Comparison of ENCODE assay signal across 8 cellular contexts in the genomic region with DNA sequence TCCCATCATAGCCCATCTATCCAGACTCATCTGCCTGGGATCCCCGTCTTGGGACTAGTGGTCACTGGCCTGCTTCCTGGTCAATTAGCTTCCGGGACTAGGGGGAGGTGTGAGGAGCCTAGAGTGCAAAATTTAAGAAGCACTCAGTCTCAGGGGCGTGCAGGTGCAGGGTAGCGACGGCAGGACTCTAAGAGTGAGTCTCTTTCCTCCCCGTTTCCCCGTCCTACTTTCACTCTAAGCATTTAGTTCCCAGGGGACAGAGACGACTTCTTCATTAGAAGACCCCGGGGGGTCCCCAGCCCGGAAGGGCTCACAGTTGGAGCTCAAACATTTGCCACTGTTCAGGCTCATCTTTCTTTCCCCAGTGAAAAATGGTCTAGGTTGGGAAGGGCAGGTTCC. TPM values are rescaled to one million over a fixed set of nuclear protein-coding genes. Genes with fewer than 3 reads are reported as not detected.
A peak's percentile ranks its signal among the peaks of the same experiment; 100 is the strongest.
DNase-seq lines count a peak whose midpoint lies in the region; ATAC-seq and TF ChIP-seq lines count a peak whose summit lies in the region.

No MANE protein-coding gene starts in this region.

- H3K4me3 ChIP-seq in GM12865 (ENCODE audit: low read depth, low read length) (peak overlapping the region; percentile 79), Loucy (ENCODE audit: low read length, poor library complexity, severe bottlenecking) (peak overlapping the region; percentile 92), ectodermal cell (ENCODE audit: insufficient read depth, low read depth, low read length) (peak overlapping the region; percentile 87)

- H3K79me2 ChIP-seq in Loucy (ENCODE audit: insufficient read depth, low read length): peaks cover 43% of the 10 kb centered on the region

- no peaks in the 10 kb centered on the region for H3F3A ChIP-seq in Loucy (ENCODE audit: low read depth)

- 19 to 26% methylated on average over 10 of the region's 10 CpGs for WGBS in ectodermal cell, 2 experiments

- H3K27me3 ChIP-seq in Loucy (ENCODE audit: insufficient read depth, low read length, poor library complexity, severe bottlenecking): no peaks in the 10 kb centered on the region
- H3K27me3 ChIP-seq in ectodermal cell (ENCODE audit: control insufficient read depth, insufficient read depth, low read length, poor library complexity, severe bottlenecking): peaks cover 37% of the 10 kb centered on the region

- peak overlapping the region; percentile 90 for H2AFZ ChIP-seq in Loucy (ENCODE audit: low read length)

- H3K27me3 Mint-ChIP-seq in osteocyte (ENCODE audit: unreplicated experiment): peaks cover 13% of the 10 kb centered on the region

- H3K4me3 Mint-ChIP-seq in osteocyte (ENCODE audit: unreplicated experiment): peak overlapping the region; percentile 99

- no peaks in the 10 kb centered on the region for H3K9me3 ChIP-seq in Loucy (ENCODE audit: insufficient read depth, low read depth, low read length)
- H3K9me3 ChIP-seq in ectodermal cell (ENCODE audit: control insufficient read depth, low read length): no peaks in the 10 kb centered on the region

- TF ChIP-seq CTCF in GM12865 (IDR thresholded peaks at IDR 0.05; ENCODE audit: insufficient read depth, low read depth, low read length, missing control alignments) (no peak), Loucy (conservative IDR thresholded peaks at IDR 0.05; ENCODE audit: low read length) (no peak), osteocyte (IDR thresholded peaks at IDR 0.05) (no peak)

- no peak overlapping the region for H3K27ac ChIP-seq in ectodermal cell (ENCODE audit: insufficient read depth, low read depth, low read length, poor library complexity, severe bottlenecking)

- peaks cover 28% of the 10 kb centered on the region for H3K4me1 Mint-ChIP-seq in osteocyte (ENCODE audit: unreplicated experiment)

- peaks cover 30% of the 10 kb centered on the region for H4K20me1 ChIP-seq in Loucy (ENCODE audit: insufficient read depth, low read length, poor library complexity, severe bottlenecking)

- no peaks in the 10 kb centered on the region for H3K9me3 Mint-ChIP-seq in osteocyte (ENCODE audit: unreplicated experiment)

- H3K9me2 ChIP-seq in Loucy (replicated peaks; ENCODE audit: low read depth, low read length): no peaks in the 10 kb centered on the region

- no peak for ATAC-seq in HG03342 (IDR thresholded peaks at IDR 0.05; ENCODE audit: unreplicated experiment)

- H3K36me3 ChIP-seq in Loucy (ENCODE audit: insufficient read depth, low read length): peaks cover 3% of the 10 kb centered on the region; the same call in 1 of the 2 replicates
- H3K36me3 ChIP-seq in ectodermal cell (ENCODE audit: control insufficient read depth, insufficient read depth, low read length): peaks cover 8% of the 10 kb centered on the region

- peak overlapping the region; percentile 83 for H3K9ac ChIP-seq in Loucy (ENCODE audit: low read depth, low read length, poor library complexity, severe bottlenecking)

- DNase-seq in GM12865 (ENCODE audit: low read depth): peak; percentile 41
- no peak for DNase-seq in osteocyte (ENCODE audit: extremely low spot score, unreplicated experiment)
- no peak for DNase-seq in glomerular visceral epithelial cell (ENCODE audit: extremely low spot score)
- no peak for DNase-seq in CD1c-positive myeloid dendritic cell (ENCODE audit: extremely low spot score)
- no peak for DNase-seq in AG20443 (ENCODE audit: low spot score)

- peaks cover 14% of the 10 kb centered on the region for H3K36me3 Mint-ChIP-seq in osteocyte (ENCODE audit: unreplicated experiment)

- H3K4me2 ChIP-seq in Loucy (ENCODE audit: low read depth, low read length, poor library complexity, severe bottlenecking): peak overlapping the region; percentile 92

- H3K4me1 ChIP-seq in Loucy (ENCODE audit: insufficient read depth, low read length, poor library complexity, severe bottlenecking): peaks cover 22% of the 10 kb centered on the region
- H3K4me1 ChIP-seq in ectodermal cell (ENCODE audit: control insufficient read depth, insufficient read depth, low read length): no peaks in the 10 kb centered on the region

- H3K27ac Mint-ChIP-seq in osteocyte (ENCODE audit: unreplicated experiment): peak overlapping the region; percentile 98

RNA-seq across cellular contexts. Expression of a gene that starts 0.7 kb away (rescaled TPM):
- 69.8 TPM for polyA plus RNA-seq in ectodermal cell (2013, experiment 1 of 4)
- polyA plus RNA-seq in ectodermal cell (2013, experiment 2 of 4): 77.9 TPM
- 68.1 TPM for polyA plus RNA-seq in ectodermal cell (2013, experiment 3 of 4)
- 73.7 TPM for polyA plus RNA-seq in ectodermal cell (2013, experiment 4 of 4)
- total RNA-seq in osteocyte: 35.2 and 35.5 TPM in 2 replicates

RNA-seq across cellular contexts. Expression of a gene that starts 48.9 kb away (rescaled TPM):
- 97.1 TPM for polyA plus RNA-seq in ectodermal cell (2013, experiment 1 of 4)
- polyA plus RNA-seq in ectodermal cell (2013, experiment 2 of 4): 90.2 TPM
- polyA plus RNA-seq in ectodermal cell (2013, experiment 3 of 4): 61.9 TPM
- 70.7 TPM for polyA plus RNA-seq in ectodermal cell (2013, experiment 4 of 4)
- 65.8 and 65.9 TPM in 2 replicates for total RNA-seq in osteocyte

RNA-seq across cellular contexts. Expression of a gene that starts 49.0 kb away (rescaled TPM):
- 18.9 TPM for polyA plus RNA-seq in ectodermal cell (2013, experiment 1 of 4)
- 19.1 TPM for polyA plus RNA-seq in ectodermal cell (2013, experiment 2 of 4)
- 12.1 TPM for polyA plus RNA-seq in ectodermal cell (2013, experiment 3 of 4)
- polyA plus RNA-seq in ectodermal cell (2013, experiment 4 of 4): 12.2 TPM
- 9.7 and 10.0 TPM in 2 replicates for total RNA-seq in osteocyte

RNA-seq across cellular contexts. Expression of a gene that starts 58.9 kb away (rescaled TPM):
- 62.0 TPM for polyA plus RNA-seq in ectodermal cell (2013, experiment 1 of 4)
- polyA plus RNA-seq in ectodermal cell (2013, experiment 2 of 4): 65.5 TPM
- 50.3 TPM for polyA plus RNA-seq in ectodermal cell (2013, experiment 3 of 4)
- 60.0 TPM for polyA plus RNA-seq in ectodermal cell (2013, experiment 4 of 4)
- 67.7 and 76.1 TPM in 2 replicates for total RNA-seq in osteocyte
